ENCODE assay signal across 22 cellular contexts in the genomic region with DNA sequence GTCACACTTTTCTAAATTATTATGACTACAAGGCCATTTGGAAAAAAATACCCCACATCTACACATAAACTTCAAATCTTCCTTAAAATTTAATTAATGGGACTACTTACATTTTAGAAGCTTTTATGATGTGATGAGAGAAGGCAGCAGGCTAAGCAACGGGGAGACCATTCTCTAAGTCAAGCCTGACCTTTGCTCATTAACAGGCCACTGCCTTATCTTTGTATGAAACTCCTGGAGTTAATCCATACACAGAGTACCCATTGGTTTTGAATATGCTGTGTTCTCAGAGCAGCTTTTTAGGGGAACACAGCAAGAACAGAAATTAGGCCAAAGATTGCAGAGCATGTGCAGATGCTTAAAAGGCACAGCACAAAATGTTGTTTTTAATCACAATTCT.
"Had no signal": no experiment of that assay in that cellular context is flagged by ENCODE, and none has a peak within 500 bp of the region (broad histone marks: within the 10 kb centered on the region; RNA-seq: fewer than 3 reads in every experiment).

No MANE protein-coding gene starts in this region.

- H3K27ac ChIP-seq: HL-60, SJSA1, SK-N-MC had no signal

- H3K36me3 ChIP-seq: SJSA1 had no signal

- H3K4me3 ChIP-seq: SJSA1, SK-N-MC had no signal

- H3K9me3 ChIP-seq: SJSA1 had no signal

- H3K27me3 ChIP-seq: SJSA1 had no signal

- DNase-seq: KBM-7, MV-4-11, NCI-H1048, NCI-H1105 treated with DMSO at 0.1 percent for 48 hours, NCI-H1436, NCI-H187, NCI-H2029, NCI-H2081 treated with DMSO at 0.1 percent for 48 hours, NCI-H2171, NCI-H226, NCI-H446, NCI-H510A, NCI-H524 treated with DMSO at 0.1 percent for 48 hours, NCI-H69, NCI-H774, Right ventricle myocardium superior, RPMI8226, SIG-M5, SW 1271 had no signal
